Comparison of ENCODE assay signal across 21 cellular contexts in genomic region chr6:46291880-46292279, GRCh38.
DNase-seq lines count a peak whose midpoint lies in the region; ATAC-seq, FAIRE-seq and TF ChIP-seq lines count a peak whose summit lies in the region.
"Had no signal": no experiment of that assay in that cellular context is flagged by ENCODE, and none has a peak within 500 bp of the region (broad histone marks: within the 10 kb centered on the region; RNA-seq: fewer than 3 reads in every experiment).

No MANE protein-coding gene starts in this region.

- POLR2A ChIA-PET in HepG2 (lab: Yijun Ruan, JAX) (no interaction called here), IMR-90 (lab: Charles Lee; ENCODE audit: unreplicated experiment) (no interaction called here), K562 (lab: Yijun Ruan, JAX) (interaction anchor here (0.6 kb wide), 1 partner anchor 486 kb away, joined by 3 read pairs; no protein-coding TSS in a partner anchor)
- POLR2A ChIA-PET in CD4-positive, alpha-beta T cell (lab: Charles Lee): interaction anchor here (0.6 kb wide), 1 partner anchor 43 kb away, joined by 3 read pairs; no protein-coding TSS in a partner anchor

- no peak for FAIRE-seq in HepG2 (lab: Jason Lieb, UNC)
- FAIRE-seq in K562 (lab: Jason Lieb, UNC): no peak
- FAIRE-seq: D721Med, GM12891, GM18507, H54 had no signal

- no peak overlapping the region for H2BK15ac ChIP-seq in IMR-90 (ENCODE audit: low read depth, low read length)

- H2BK20ac ChIP-seq in IMR-90 (ENCODE audit: low read depth, low read length): no peak overlapping the region

- no peak overlapping the region for H3K4ac ChIP-seq in IMR-90 (ENCODE audit: low read depth, low read length)

- no peak for TF ChIP-seq POLR2A in HepG2 (IDR thresholded peaks at IDR 0.05; ENCODE audit: insufficient read depth in 1 of 2, low read depth in 2 of 2, low read length in 2 of 2)
- TF ChIP-seq POLR2A in right lobe of liver (IDR thresholded peaks at IDR 0.05): no peak
- no peak for TF ChIP-seq POLR2A in IMR-90 (IDR thresholded peaks at IDR 0.05; ENCODE audit: low read depth, low read length)
- TF ChIP-seq POLR2A in K562 (conservative IDR thresholded peaks at IDR 0.05): no peak

- no peaks in the 10 kb centered on the region for H3K36me3 ChIP-seq in HepG2 (replicated peaks in 1 of 2; ENCODE audit: control insufficient read depth in 1 of 2, insufficient read depth in 2 of 2, low read length in 2 of 2)
- no peaks in the 10 kb centered on the region for H3K36me3 ChIP-seq in right lobe of liver
- H3K36me3 ChIP-seq in IMR-90 (ENCODE audit: control insufficient read depth, insufficient read depth, low read length): no peaks in the 10 kb centered on the region
- no peaks in the 10 kb centered on the region for H3K36me3 ChIP-seq in K562 (ENCODE audit: control insufficient read depth, insufficient read depth, low read length)
- H3K36me3 ChIP-seq: HAP-1 had no signal

- TF ChIP-seq RAD21 in HepG2 (CRISPR knock-in tag; IDR thresholded peaks at IDR 0.05): no peak
- no peak for TF ChIP-seq RAD21 in IMR-90 (IDR thresholded peaks at IDR 0.05; ENCODE audit: low read length)
- TF ChIP-seq RAD21 in K562 (CRISPR knock-in tag; conservative IDR thresholded peaks at IDR 0.05 in 1 of 2, IDR thresholded peaks at IDR 0.05 in 1 of 2): no peak

- no peaks in the 10 kb centered on the region for H3K79me1 ChIP-seq in IMR-90 (ENCODE audit: low read depth in 1 of 2, low read length in 2 of 2)

- H4K91ac ChIP-seq in IMR-90 (ENCODE audit: insufficient read depth, low read depth, low read length): no peak overlapping the region

- no peak overlapping the region for H4K8ac ChIP-seq in IMR-90 (ENCODE audit: low read depth in 2 of 2, low read length in 2 of 2)

- H3K9me1 ChIP-seq in IMR-90 (ENCODE audit: insufficient read depth, low read length) (no peaks in the 10 kb centered on the region), K562 (ENCODE audit: control insufficient read depth, insufficient read depth, low read length) (no peaks in the 10 kb centered on the region)

- no peak for DNase-seq in HepG2 (ENCODE audit: low spot score)
- DNase-seq in right lobe of liver: no peak
- no peak for DNase-seq in IMR-90
- DNase-seq in K562 (ENCODE audit: extremely low read depth in 1 of 4, low spot score in 3 of 4): no peak
- no peak for DNase-seq in CD4-positive, alpha-beta T cell
- no peak for DNase-seq in NCI-H510A (lab: John Stamatoyannopoulos, UW)
- DNase-seq in GM19240 (ENCODE audit: insufficient read length, low spot score): no peak
- DNase-seq: 8988T; CD4-positive, CD25-positive, alpha-beta regulatory T cell; CD8-positive, alpha-beta memory T cell; DMS 273 treated with DMSO at 0.1 percent for 48 hours; DMS79; GF-D8; GM23248; HFFc6 had no signal

- H3K9me3 ChIP-seq in HepG2 (ENCODE audit: low read length) (no peaks in the 10 kb centered on the region), right lobe of liver (no peaks in the 10 kb centered on the region), IMR-90 (ENCODE audit: control insufficient read depth, insufficient read depth, low read length) (no peaks in the 10 kb centered on the region), K562 (replicated peaks; ENCODE audit: control insufficient read depth, insufficient read depth, low read depth, low read length) (no peaks in the 10 kb centered on the region)
- no peaks in the 10 kb centered on the region for H3K9me3 ChIP-seq in CD4-positive, alpha-beta T cell (ENCODE audit: control insufficient read depth, low read length)
- H3K9me3 ChIP-seq: HAP-1 had no signal

- peaks cover 43% of the 10 kb centered on the region for H3K27me3 Mint-ChIP-seq in CD4-positive, alpha-beta T cell

- H3K27ac ChIP-seq in HepG2 (ENCODE audit: extremely low read length, insufficient read depth, low read length) (no peak overlapping the region), right lobe of liver (no peak overlapping the region), IMR-90 (ENCODE audit: insufficient read depth, low read length) (no peak overlapping the region), K562 (ENCODE audit: extremely low read depth, low read depth, low read length) (no peak overlapping the region)
- no peak overlapping the region for H3K27ac ChIP-seq in CD4-positive, alpha-beta T cell (ENCODE audit: low read depth, low read length)
- H3K27ac ChIP-seq: C4-2B, GM23248 had no signal

- no peak overlapping the region for H3K14ac ChIP-seq in IMR-90 (replicated peaks; ENCODE audit: low read depth, low read length)

- no peaks in the 10 kb centered on the region for H3K79me2 ChIP-seq in HepG2 (ENCODE audit: insufficient read depth, low read length)
- no peaks in the 10 kb centered on the region for H3K79me2 ChIP-seq in K562 (ENCODE audit: control insufficient read depth, insufficient read depth, low read length)

- no TSS peak for BruUV-seq in HepG2 (replicated peaks; lab: Mats Ljungman, UMichigan)
- no TSS peak for BruUV-seq in IMR-90 (replicated peaks; lab: Mats Ljungman, UMichigan)
- no TSS peak for BruUV-seq in K562 (replicated peaks; lab: Mats Ljungman, UMichigan)

- ATAC-seq in HepG2 (no peak), right lobe of liver (no peak), IMR-90 (ENCODE audit: low read depth) (no peak), K562 (no peak)
- ATAC-seq in CD4-positive, alpha-beta T cell (ENCODE audit: poor library complexity): no peak

- H3K4me3 Mint-ChIP-seq in CD4-positive, alpha-beta T cell: no peak overlapping the region
- H3K4me3 Mint-ChIP-seq: CD4-positive, CD25-positive, alpha-beta regulatory T cell; CD8-positive, alpha-beta memory T cell; HFFc6 had no signal

- H3K4me2 ChIP-seq in HepG2 (ENCODE audit: low read depth, low read length): no peak overlapping the region
- no peak overlapping the region for H3K4me2 ChIP-seq in IMR-90 (ENCODE audit: low read depth, low read length)
- H3K4me2 ChIP-seq in K562 (ENCODE audit: insufficient read depth, low read length): no peak overlapping the region

- TF ChIP-seq EP300 in HepG2 (IDR thresholded peaks at IDR 0.05; ENCODE audit: low read depth in 2 of 2, low read length in 2 of 2) (no peak), HepG2 (CRISPR knock-in tag; IDR thresholded peaks at IDR 0.05; ENCODE audit: borderline replicate concordance) (no peak), K562 (IDR thresholded peaks at IDR 0.05; ENCODE audit: low read length) (no peak)

- H2AK9ac ChIP-seq in IMR-90 (replicated peaks; ENCODE audit: low read depth, low read length, poor library complexity): no peak overlapping the region

- H3K4me3 ChIP-seq in HepG2 (replicated peaks in 1 of 3; ENCODE audit: insufficient read depth in 1 of 3, low read depth in 2 of 3, low read length in 3 of 3): no peak overlapping the region
- no peak overlapping the region for H3K4me3 ChIP-seq in right lobe of liver
- H3K4me3 ChIP-seq in IMR-90 (ENCODE audit: insufficient read depth, low read depth, low read length): no peak overlapping the region
- no peak overlapping the region for H3K4me3 ChIP-seq in K562
- H3K4me3 ChIP-seq: GM23248, HAP-1 had no signal

- no peak overlapping the region for H3K56ac ChIP-seq in IMR-90 (ENCODE audit: extremely low read depth, insufficient read depth, low read length)

- H2AFZ ChIP-seq in HepG2 (ENCODE audit: low read length) (no peak overlapping the region), IMR-90 (replicated peaks; ENCODE audit: low read length, poor library complexity) (no peak overlapping the region), K562 (ENCODE audit: low read depth, low read length) (no peak overlapping the region)
- H2AFZ ChIP-seq: GM23248 had no signal

- H3K36me3 Mint-ChIP-seq in CD4-positive, alpha-beta T cell (ENCODE audit: low read depth): no peaks in the 10 kb centered on the region
- H3K36me3 Mint-ChIP-seq: CD4-positive, CD25-positive, alpha-beta regulatory T cell had no signal

- 5% methylated on average over 2 of the region's 2 CpGs for WGBS in HepG2 (ENCODE audit: low lambda C conversion rate)
- 97% methylated on average over 2 of the region's 2 CpGs for WGBS in right lobe of liver (ENCODE audit: insufficient coverage, low coverage, low lambda C conversion rate, missing lambda C conversion rate)
- WGBS in IMR-90 (ENCODE audit: extremely low coverage in 2 of 2, insufficient read length in 1 of 2), 2 experiments: no CpG with 5 or more reads among the region's 2 CpGs
- WGBS in K562 (ENCODE audit: insufficient coverage, low coverage, missing lambda C conversion rate): 0% methylated on average over 2 of the region's 2 CpGs

- CTCF ChIA-PET in HepG2 (lab: Yijun Ruan, JAX; ENCODE audit: low intra/inter-chr PET ratio, low total read pairs): no interaction called here
- CTCF ChIA-PET in IMR-90 (lab: Yijun Ruan, JAX): interaction anchor here (1.2 kb wide), 1 partner anchor 10 kb away, joined by 5 read pairs; no protein-coding TSS in a partner anchor
- CTCF ChIA-PET in K562 (lab: Yijun Ruan, JAX; ENCODE audit: low intra/inter-chr PET ratio): no interaction called here
- CTCF ChIA-PET in CD4-positive, alpha-beta T cell (lab: Charles Lee): no interaction called here

- no peak overlapping the region for H2AK5ac ChIP-seq in IMR-90 (ENCODE audit: low read depth, low read length)

- in situ Hi-C loops in HepG2 (cut with HindIII; ENCODE audit: extremely low pct_ligation_motif_present, low pct_unique_long_range_greater_than_20kb) (no loop called here), IMR-90 (cut with MboI; ENCODE audit: low sequenced_read_pairs) (no loop called here), K562 (cut with MboI) (no loop called here)

- H3K27me3 ChIP-seq in HepG2 (ENCODE audit: control insufficient read depth in 1 of 2, insufficient read depth in 2 of 2, low read length in 2 of 2) (no peaks in the 10 kb centered on the region), right lobe of liver (no peaks in the 10 kb centered on the region), IMR-90 (ENCODE audit: control insufficient read depth, insufficient read depth, low read length) (no peaks in the 10 kb centered on the region), K562 (ENCODE audit: control insufficient read depth in 2 of 2, insufficient read depth in 2 of 2, low read length in 2 of 2) (no peaks in the 10 kb centered on the region; a peak in 1 of 5 replicates)
- H3K27me3 ChIP-seq in CD4-positive, alpha-beta T cell (ENCODE audit: control insufficient read depth, insufficient read depth, low read length): peaks cover 16% of the 10 kb centered on the region

- H3K9ac ChIP-seq in HepG2 (ENCODE audit: insufficient read depth, low read depth, low read length) (no peak overlapping the region), IMR-90 (ENCODE audit: low read depth, low read length) (no peak overlapping the region), K562 (ENCODE audit: insufficient read depth in 1 of 2, low read depth in 2 of 2, low read length in 2 of 2) (no peak overlapping the region)
- H3K9ac ChIP-seq: GM23248 had no signal

- TF ChIP-seq CTCF in HepG2 (CRISPR knock-in tag; IDR thresholded peaks at IDR 0.05): no peak
- no peak for TF ChIP-seq CTCF in right lobe of liver (IDR thresholded peaks at IDR 0.05)
- TF ChIP-seq CTCF in IMR-90 (conservative IDR thresholded peaks at IDR 0.05; ENCODE audit: low read depth, low read length): no peak
- no peak for TF ChIP-seq CTCF in K562 (IDR thresholded peaks at IDR 0.05 in 2 of 3, conservative IDR thresholded peaks at IDR 0.05 in 1 of 3; ENCODE audit: insufficient read depth in 2 of 3, low read depth in 1 of 3, low read length in 3 of 3)
- no peak for TF ChIP-seq CTCF in CD4-positive, alpha-beta T cell (IDR thresholded peaks at IDR 0.05)

- intact Hi-C loops in HepG2 (cut with micrococcal nuclease; ENCODE audit: unreplicated experiment): no loop called here
- intact Hi-C loops in right lobe of liver (cut with DNase I): no loop called here
- intact Hi-C loops in IMR-90 (cut with micrococcal nuclease): no loop called here
- intact Hi-C loops in K562 (cut with micrococcal nuclease): no loop called here
- intact Hi-C loops in CD4-positive, alpha-beta T cell (cut with DNase I, micrococcal nuclease): no loop called here

- no peaks in the 10 kb centered on the region for H3K9me3 Mint-ChIP-seq in CD4-positive, alpha-beta T cell
- H3K9me3 Mint-ChIP-seq: CD8-positive, alpha-beta memory T cell had no signal

- H4K20me1 ChIP-seq in HepG2 (ENCODE audit: insufficient read depth, low read length): no peaks in the 10 kb centered on the region
- no peaks in the 10 kb centered on the region for H4K20me1 ChIP-seq in IMR-90 (ENCODE audit: insufficient read depth, low read length)
- 0 out of 2 replicates have a peak, but pooled peaks cover 3% of the 10 kb centered on the region for H4K20me1 ChIP-seq in K562 (replicated peaks; ENCODE audit: control insufficient read depth, insufficient read depth, low read length)

- H2BK120ac ChIP-seq in IMR-90 (ENCODE audit: low read depth, low read length): no peak overlapping the region

- H3K18ac ChIP-seq in IMR-90 (ENCODE audit: low read depth, low read length): no peak overlapping the region

- dilution Hi-C loops in IMR-90 (cut with HindIII; ENCODE audit: low sequenced_read_pairs, unreplicated experiment): no loop called here

- no peak overlapping the region for H2BK5ac ChIP-seq in IMR-90 (ENCODE audit: low read depth, low read length, poor library complexity, severe bottlenecking)

- no peak overlapping the region for H4K5ac ChIP-seq in IMR-90 (ENCODE audit: low read depth, low read length)

- H3K4me1 ChIP-seq in HepG2 (ENCODE audit: insufficient read depth, low read length) (no peaks in the 10 kb centered on the region), right lobe of liver (no peaks in the 10 kb centered on the region), IMR-90 (ENCODE audit: control insufficient read depth, insufficient read depth, low read length) (no peaks in the 10 kb centered on the region), K562 (replicated peaks in 1 of 2; ENCODE audit: control insufficient read depth in 2 of 2, insufficient read depth in 2 of 2, low read length in 2 of 2) (no peaks in the 10 kb centered on the region)
- H3K4me1 ChIP-seq: HAP-1 had no signal

- H3K27ac Mint-ChIP-seq in CD4-positive, alpha-beta T cell: no peak overlapping the region
- H3K27ac Mint-ChIP-seq: CD4-positive, CD25-positive, alpha-beta regulatory T cell; CD8-positive, alpha-beta memory T cell; HFFc6 had no signal

- H3K23ac ChIP-seq in IMR-90 (ENCODE audit: low read depth, low read length): no peak overlapping the region

- no peaks in the 10 kb centered on the region for H3K4me1 Mint-ChIP-seq in CD4-positive, alpha-beta T cell (ENCODE audit: low read depth)
- H3K4me1 Mint-ChIP-seq: CD4-positive, CD25-positive, alpha-beta regulatory T cell; CD8-positive, alpha-beta memory T cell had no signal

Comparison
In these comparisons a context has a peak if more than half of its experiments do, and no peak if none do; other contexts are left out.
1. POLR2A ChIA-PET loops: an anchor here in K562 (0.6 kb wide) and CD4-positive, alpha-beta T cell (0.6 kb wide); none called in HepG2 and IMR-90.
2. Of the 241 proteins assayed by ChIP-seq in both HepG2 and K562: peak only in HepG2: none; only in K562: MAFG; in both: MAFF and MAFK; in neither: 238.